1 cellular context compared by ENCODE assay signal in genomic region chr19:18476507-18477041, GRCh38.
TF ChIP-seq lines count a peak whose summit lies in the region.

No MANE protein-coding gene starts in this region.

TF ChIP-seq in H1, 55 proteins besides CTCF, POLR2A, EP300 and RAD21:
- TF ChIP-seq RXRA (IDR thresholded peaks at IDR 0.05; ENCODE audit: insufficient read depth, low read depth, low read length): no peak
- no peak for TF ChIP-seq GABPA (IDR thresholded peaks at IDR 0.05; ENCODE audit: borderline replicate concordance, insufficient read depth, low read length)
- no peak for TF ChIP-seq KDM4A (IDR thresholded peaks at IDR 0.05; ENCODE audit: low read depth, low read length, severe bottlenecking)
- TF ChIP-seq YY1 (IDR thresholded peaks at IDR 0.05; ENCODE audit: low read depth, low read length): no peak
- no peak for TF ChIP-seq TBP (IDR thresholded peaks at IDR 0.05; ENCODE audit: low read depth, low read length)
- TF ChIP-seq RFX5 (IDR thresholded peaks at IDR 0.05; ENCODE audit: borderline replicate concordance, low read depth, low read length): no peak
- no peak for TF ChIP-seq USF2 (IDR thresholded peaks at IDR 0.05; ENCODE audit: low read length)
- TF ChIP-seq KDM1A (IDR thresholded peaks at IDR 0.05; ENCODE audit: borderline replicate concordance, low read length): no peak
- TF ChIP-seq ZNF274 (IDR thresholded peaks at IDR 0.05; ENCODE audit: borderline replicate concordance, extremely low read depth, low read length): no peak
- no peak for TF ChIP-seq TEAD4 (IDR thresholded peaks at IDR 0.05; ENCODE audit: low read depth, low read length)
- TF ChIP-seq POLR2AphosphoS5 (IDR thresholded peaks at IDR 0.05; ENCODE audit: low read depth, low read length): no peak
- TF ChIP-seq CEBPB (IDR thresholded peaks at IDR 0.05; ENCODE audit: low read depth, low read length): no peak
- TF ChIP-seq POU5F1 (IDR thresholded peaks at IDR 0.05; ENCODE audit: low read depth, low read length): no peak
- TF ChIP-seq SIX5 (IDR thresholded peaks at IDR 0.05; ENCODE audit: low read depth, low read length): no peak
TF ChIP-seq in H1: peak in this region for 0.
